ENCODE assay signal across 14 cellular contexts in genomic region chr1:12232221-12232620, GRCh38. TPM values are rescaled to one million over a fixed set of nuclear protein-coding genes. Genes with fewer than 3 reads are reported as not detected.
DNase-seq lines count a peak whose midpoint lies in the region; ATAC-seq and TF ChIP-seq lines count a peak whose summit lies in the region.
"Had no signal": no experiment of that assay in that cellular context is flagged by ENCODE, and none has a peak within 500 bp of the region (broad histone marks: within the 10 kb centered on the region; RNA-seq: fewer than 3 reads in every experiment).

No MANE protein-coding gene starts in this region.

- H3K9me3 Mint-ChIP-seq in stimulated activated naive CD8-positive, alpha-beta T cell treated with anti-CD3 and anti-CD28 coated beads, Interleukin-15, Interleukin-2, amounts not matched to agents 100 ng/mL and 50 ng/mL, for 24 hours = no peaks in the 10 kb centered on the region
- no peaks in the 10 kb centered on the region for H3K9me3 Mint-ChIP-seq in activated T-cell treated with anti-CD3 and anti-CD28 coated beads, Interleukin-2, amount 50 U/mL, for 72 hours
- no peaks in the 10 kb centered on the region for H3K9me3 Mint-ChIP-seq in mesothelial cell of epicardium

- no peak for TF ChIP-seq CTCF in mesothelial cell of epicardium (IDR thresholded peaks at IDR 0.05; ENCODE audit: unreplicated experiment)

- H3K4me1 Mint-ChIP-seq in stimulated activated naive CD8-positive, alpha-beta T cell treated with anti-CD3 and anti-CD28 coated beads, Interleukin-15, Interleukin-2, amounts not matched to agents 100 ng/mL and 50 ng/mL, for 24 hours (ENCODE audit: low read depth) = peaks cover 24% of the 10 kb centered on the region
- peaks cover 18% of the 10 kb centered on the region for H3K4me1 Mint-ChIP-seq in activated T-cell treated with anti-CD3 and anti-CD28 coated beads, Interleukin-2, amount 50 U/mL, for 72 hours (ENCODE audit: low read depth)
- H3K4me1 Mint-ChIP-seq in mesothelial cell of epicardium = peaks cover 8% of the 10 kb centered on the region

- peak overlapping the region; percentile 37 for H3K4me3 Mint-ChIP-seq in stimulated activated naive CD8-positive, alpha-beta T cell treated with anti-CD3 and anti-CD28 coated beads, Interleukin-15, Interleukin-2, amounts not matched to agents 100 ng/mL and 50 ng/mL, for 24 hours
- H3K4me3 Mint-ChIP-seq in activated T-cell treated with anti-CD3 and anti-CD28 coated beads, Interleukin-2, amount 50 U/mL, for 72 hours = peak overlapping the region; percentile 12 to 44
- peak overlapping the region; percentile 17 for H3K4me3 Mint-ChIP-seq in mesothelial cell of epicardium

- H3K27me3 Mint-ChIP-seq in stimulated activated naive CD8-positive, alpha-beta T cell treated with anti-CD3 and anti-CD28 coated beads, Interleukin-15, Interleukin-2, amounts not matched to agents 100 ng/mL and 50 ng/mL, for 24 hours = no peaks in the 10 kb centered on the region
- H3K27me3 Mint-ChIP-seq in activated T-cell treated with anti-CD3 and anti-CD28 coated beads, Interleukin-2, amount 50 U/mL, for 72 hours (ENCODE audit: low read depth) = no peaks in the 10 kb centered on the region
- no peaks in the 10 kb centered on the region for H3K27me3 Mint-ChIP-seq in mesothelial cell of epicardium (ENCODE audit: low read depth)

- H3K36me3 Mint-ChIP-seq in stimulated activated naive CD8-positive, alpha-beta T cell treated with anti-CD3 and anti-CD28 coated beads, Interleukin-15, Interleukin-2, amounts not matched to agents 100 ng/mL and 50 ng/mL, for 24 hours (ENCODE audit: low read depth) = peaks cover 20% of the 10 kb centered on the region
- peaks cover 3% of the 10 kb centered on the region in 2 donors for H3K36me3 Mint-ChIP-seq in activated T-cell treated with anti-CD3 and anti-CD28 coated beads, Interleukin-2, amount 50 U/mL, for 72 hours (ENCODE audit: insufficient read depth in 2 of 2)
- peaks cover 14% of the 10 kb centered on the region for H3K36me3 Mint-ChIP-seq in mesothelial cell of epicardium

- ATAC-seq in stimulated activated naive CD8-positive, alpha-beta T cell treated with anti-CD3 and anti-CD28 coated beads, Interleukin-15, Interleukin-2, amounts not matched to agents 100 U/mL and 50 U/mL, for 24 hours = no peak
- no peak for ATAC-seq in activated T-cell treated with anti-CD3 and anti-CD28 coated beads, Interleukin-2, amount 50 U/mL, for 72 hours (replicated peaks in 1 of 2)
- ATAC-seq in GM21576 (IDR thresholded peaks at IDR 0.05; ENCODE audit: unreplicated experiment) = no peak
- no peak for ATAC-seq in HG03139 (IDR thresholded peaks at IDR 0.05; ENCODE audit: unreplicated experiment)
- ATAC-seq: lower lobe of right lung had no signal

- DNase-seq in stimulated activated naive CD8-positive, alpha-beta T cell treated with anti-CD3 and anti-CD28 coated beads, Interleukin-15, Interleukin-2, amounts not matched to agents 100 U/mL and 50 U/mL, for 24 hours = no peak
- no peak for DNase-seq in activated T-cell treated with anti-CD3 and anti-CD28 coated beads, Interleukin-2, amount 50 U/mL, for 72 hours
- DNase-seq in mesothelial cell of epicardium (ENCODE audit: low spot score in 2 of 2, unreplicated experiment in 2 of 2) (no peak), putamen (ENCODE audit: low spot score) (no peak), NCI-H510A treated with DMSO at 0.1 percent for 48 hours (lab: John Stamatoyannopoulos, UW) (no peak)
- DNase-seq: activated CD8-positive, alpha-beta memory T cell treated with anti-CD3 and anti-CD28 coated beads for 24 hours; Calu3; effector memory CD4-positive, alpha-beta T cell; lower lobe of right lung; NCI-H2107; ovary had no signal

- no peak overlapping the region for H3K27ac Mint-ChIP-seq in stimulated activated naive CD8-positive, alpha-beta T cell treated with anti-CD3 and anti-CD28 coated beads, Interleukin-15, Interleukin-2, amounts not matched to agents 100 ng/mL and 50 ng/mL, for 24 hours
- peak overlapping the region; percentile 42 for H3K27ac Mint-ChIP-seq in activated T-cell treated with anti-CD3 and anti-CD28 coated beads, Interleukin-2, amount 50 U/mL, for 72 hours
- peak overlapping the region; percentile 39 for H3K27ac Mint-ChIP-seq in mesothelial cell of epicardium

RNA-seq across cellular contexts. Expression of gene VPS13D, which starts 2.4 kb away (rescaled TPM):
- 10 to 100 TPM; 36.0 to 40.5 TPM for total RNA-seq in activated T-cell treated with anti-CD3 and anti-CD28 coated beads, Interleukin-2, amount 50 U/mL, for 72 hours
- 71.6 to 77.8 TPM (median 77.4 TPM) in 3 replicates for total RNA-seq in mesothelial cell of epicardium
